Comparison of ENCODE assay signal across 17 cellular contexts in genomic region chr15:74779162-74779648, GRCh38. TPM values are rescaled to one million over a fixed set of nuclear protein-coding genes. Genes with fewer than 3 reads are reported as not detected.
A peak's percentile ranks its signal among the peaks of the same experiment; 100 is the strongest.
DNase-seq lines count a peak whose midpoint lies in the region; ATAC-seq and TF ChIP-seq lines count a peak whose summit lies in the region.
"Had no signal": no experiment of that assay in that cellular context is flagged by ENCODE, and none has a peak within 500 bp of the region (broad histone marks: within the 10 kb centered on the region; RNA-seq: fewer than 3 reads in every experiment).

No MANE protein-coding gene starts in this region.

- WGBS in upper lobe of left lung, 2 donors = 68 to 75% methylated on average over 7 of the region's 7 CpGs

- H3K4me1 Mint-ChIP-seq in activated T-helper 17 cell treated with anti-CD3 and anti-CD28 coated beads, Interleukin-2, amount 50 U/mL, for 72 hours = peaks cover 53% of the 10 kb centered on the region
- peaks cover 75 to 84% (median 77%) of the 10 kb centered on the region in 3 donors for H3K4me1 Mint-ChIP-seq in naive B cell

- TF ChIP-seq POLR2A in upper lobe of left lung (IDR thresholded peaks at IDR 0.05) = no peak

- peaks cover 51 to 66% (median 65%) of the 10 kb centered on the region in 4 donors for H3K4me1 ChIP-seq in upper lobe of left lung

- H3K36me3 Mint-ChIP-seq in activated T-helper 17 cell treated with anti-CD3 and anti-CD28 coated beads, Interleukin-2, amount 50 U/mL, for 72 hours (ENCODE audit: low read depth) = peaks cover 23% of the 10 kb centered on the region
- peaks cover 0 to 14% of the 10 kb centered on the region in 2 donors for H3K36me3 Mint-ChIP-seq in naive B cell

- no peaks in the 10 kb centered on the region for H3K27me3 Mint-ChIP-seq in activated T-helper 17 cell treated with anti-CD3 and anti-CD28 coated beads, Interleukin-2, amount 50 U/mL, for 72 hours
- no peaks in the 10 kb centered on the region for H3K27me3 Mint-ChIP-seq in naive B cell

- DNase-seq in HL-60 (ENCODE audit: low read depth in 1 of 2, low spot score in 1 of 2) (no peak), naive B cell (no peak), NOMO-1 (lab: John Stamatoyannopoulos, UW; ENCODE audit: unreplicated experiment in 2 of 2) (no peak), upper lobe of left lung (no peak), left lobe of liver (ENCODE audit: low spot score) (no peak)
- DNase-seq: GDM1, GOT3, NCI-H2029 treated with DMSO at 0.1 percent for 48 hours, NCI-H69, Right ventricle myocardium superior had no signal

- H3K9me3 Mint-ChIP-seq in activated T-helper 17 cell treated with anti-CD3 and anti-CD28 coated beads, Interleukin-2, amount 50 U/mL, for 72 hours = no peaks in the 10 kb centered on the region
- no peaks in the 10 kb centered on the region for H3K9me3 Mint-ChIP-seq in naive B cell

- no peak for TF ChIP-seq EP300 in upper lobe of left lung (IDR thresholded peaks at IDR 0.05)

- peak overlapping the region; percentile 99 for H3K27ac Mint-ChIP-seq in activated T-helper 17 cell treated with anti-CD3 and anti-CD28 coated beads, Interleukin-2, amount 50 U/mL, for 72 hours
- peak overlapping the region; percentile 98 to 100 (median 99) for H3K27ac Mint-ChIP-seq in naive B cell

- H3K27ac ChIP-seq in C4-2B (peak overlapping the region; percentile 54), HL-60 (replicated peaks) (peak overlapping the region; percentile 91), upper lobe of left lung (peak overlapping the region in 1 of 4 donors; percentile 98)
- H3K27ac ChIP-seq: breast epithelium, gastroesophageal sphincter had no signal

- TF ChIP-seq CTCF in C4-2B (conservative IDR thresholded peaks at IDR 0.05) = no peak
- no peak for TF ChIP-seq CTCF in HL-60 (IDR thresholded peaks at IDR 0.05; ENCODE audit: insufficient read depth, low read length)
- TF ChIP-seq CTCF in upper lobe of left lung (IDR thresholded peaks at IDR 0.05) = no peak

- no peak for ATAC-seq in activated T-helper 17 cell treated with anti-CD3 and anti-CD28 coated beads, Interleukin-2, amount 50 U/mL, for 72 hours (replicated peaks)
- ATAC-seq in naive B cell (ENCODE audit: low read depth in 2 of 2) = no peak
- no peak for ATAC-seq in upper lobe of left lung (ENCODE audit: low FRiP score in 2 of 2)
- ATAC-seq in GM18517 (IDR thresholded peaks at IDR 0.05; ENCODE audit: unreplicated experiment) = no peak
- ATAC-seq in left lobe of liver = no peak
- ATAC-seq: gastroesophageal sphincter had no signal

- H3K4me3 ChIP-seq in HL-60 (replicated peaks; ENCODE audit: insufficient read depth, low read length) (no peak overlapping the region), upper lobe of left lung (no peak overlapping the region)
- H3K4me3 ChIP-seq: breast epithelium, gastroesophageal sphincter had no signal

- peak overlapping the region; percentile 82 for H3K4me3 Mint-ChIP-seq in activated T-helper 17 cell treated with anti-CD3 and anti-CD28 coated beads, Interleukin-2, amount 50 U/mL, for 72 hours
- peak overlapping the region; percentile 67 to 99 (median 94) for H3K4me3 Mint-ChIP-seq in naive B cell

- H3K36me3 ChIP-seq in upper lobe of left lung = no peaks in the 10 kb centered on the region
- H3K36me3 ChIP-seq: breast epithelium, gastroesophageal sphincter had no signal

- no peaks in the 10 kb centered on the region for H3K9me3 ChIP-seq in upper lobe of left lung
- H3K9me3 ChIP-seq: breast epithelium, gastroesophageal sphincter had no signal

- H3K27me3 ChIP-seq in HL-60 (ENCODE audit: insufficient read depth, poor library complexity, severe bottlenecking) = no peaks in the 10 kb centered on the region
- no peaks in the 10 kb centered on the region for H3K27me3 ChIP-seq in upper lobe of left lung
- H3K27me3 ChIP-seq: breast epithelium, gastroesophageal sphincter had no signal

RNA-seq across cellular contexts. Expression of gene CSK, which starts 2.7 kb away (rescaled TPM):
- total RNA-seq in activated T-helper 17 cell treated with anti-CD3 and anti-CD28 coated beads, Interleukin-2, amount 50 U/mL, for 72 hours = 100 to 1,000 TPM; 176 to 316 TPM
- 100 to 1,000 TPM; 176 to 273 (median 216) TPM for polyA plus RNA-seq in naive B cell (ENCODE audit: low read depth in 6 of 6)
- total RNA-seq in upper lobe of left lung (100 to 1,000 TPM in 1 of 6 donors, 10 to 100 TPM in 5; 32.7 to 104 (median 64.8) TPM), left lobe of liver (32.7 TPM)

RNA-seq across cellular contexts. Expression of gene CYP1A2, which starts 30.6 kb away (rescaled TPM):
- not detected for total RNA-seq in activated T-helper 17 cell treated with anti-CD3 and anti-CD28 coated beads, Interleukin-2, amount 50 U/mL, for 72 hours
- not detected for polyA plus RNA-seq in naive B cell (ENCODE audit: low read depth in 6 of 6)
- total RNA-seq in upper lobe of left lung = under 1 TPM in 2 of 6 donors, not detected in 4; 0.15 to 0.80 TPM
- 120 TPM for total RNA-seq in left lobe of liver
- total RNA-seq: breast epithelium, gastroesophageal sphincter, mononuclear cell, pulmonary artery endothelial cell, Right ventricle myocardium superior had no signal

RNA-seq across cellular contexts. Expression of gene LMAN1L, which starts 33.4 kb away (rescaled TPM):
- 1 to 10 TPM in 1 of 2 donors, under 1 TPM in 1; 0.82 to 1.6 TPM for total RNA-seq in activated T-helper 17 cell treated with anti-CD3 and anti-CD28 coated beads, Interleukin-2, amount 50 U/mL, for 72 hours
- not detected for polyA plus RNA-seq in naive B cell (ENCODE audit: low read depth in 6 of 6)
- total RNA-seq in upper lobe of left lung = 1 to 10 TPM in 1 of 6 donors, not detected in 5; 1.0 TPM
- not detected for total RNA-seq in left lobe of liver
- total RNA-seq: pulmonary artery endothelial cell had no signal

RNA-seq across cellular contexts. Expression of gene CPLX3, which starts 47.2 kb away (rescaled TPM):
- under 1 TPM; 0.15 to 0.19 TPM for total RNA-seq in activated T-helper 17 cell treated with anti-CD3 and anti-CD28 coated beads, Interleukin-2, amount 50 U/mL, for 72 hours
- polyA plus RNA-seq in naive B cell (ENCODE audit: low read depth in 6 of 6) = not detected
- not detected for total RNA-seq in upper lobe of left lung
- total RNA-seq in left lobe of liver = not detected
- total RNA-seq: gastroesophageal sphincter, mononuclear cell, pulmonary artery endothelial cell had no signal

RNA-seq across cellular contexts. Expression of gene CYP1A1, which starts 53.9 kb away (rescaled TPM):
- 10 to 100 TPM in 1 of 2 donors, 1 to 10 TPM in 1; 3.3 to 11.4 TPM for total RNA-seq in activated T-helper 17 cell treated with anti-CD3 and anti-CD28 coated beads, Interleukin-2, amount 50 U/mL, for 72 hours
- not detected for polyA plus RNA-seq in naive B cell (ENCODE audit: low read depth in 6 of 6)
- 1 to 10 TPM in 2 of 6 donors, under 1 TPM in 3, not detected in 1; 0.46 to 6.1 (median 0.92) TPM for total RNA-seq in upper lobe of left lung
- 1.6 TPM for total RNA-seq in left lobe of liver
- total RNA-seq: mononuclear cell had no signal

Comparison
In these comparisons a context has a peak if more than half of its experiments do, and no peak if none do; other contexts are left out.
1. RNA of gene CYP1A2, which starts 30.6 kb away (total RNA-seq): 120 TPM in left lobe of liver (single experiment); 0.15 to 0.80 TPM in upper lobe of left lung and not detected in activated T-helper 17 cell treated with anti-CD3 and anti-CD28 coated beads, Interleukin-2, amount 50 U/mL, for 72 hours; every median in the first group is over 10 times any median in the second.